ENCODE assay signal across 8 cellular contexts in the genomic region with DNA sequence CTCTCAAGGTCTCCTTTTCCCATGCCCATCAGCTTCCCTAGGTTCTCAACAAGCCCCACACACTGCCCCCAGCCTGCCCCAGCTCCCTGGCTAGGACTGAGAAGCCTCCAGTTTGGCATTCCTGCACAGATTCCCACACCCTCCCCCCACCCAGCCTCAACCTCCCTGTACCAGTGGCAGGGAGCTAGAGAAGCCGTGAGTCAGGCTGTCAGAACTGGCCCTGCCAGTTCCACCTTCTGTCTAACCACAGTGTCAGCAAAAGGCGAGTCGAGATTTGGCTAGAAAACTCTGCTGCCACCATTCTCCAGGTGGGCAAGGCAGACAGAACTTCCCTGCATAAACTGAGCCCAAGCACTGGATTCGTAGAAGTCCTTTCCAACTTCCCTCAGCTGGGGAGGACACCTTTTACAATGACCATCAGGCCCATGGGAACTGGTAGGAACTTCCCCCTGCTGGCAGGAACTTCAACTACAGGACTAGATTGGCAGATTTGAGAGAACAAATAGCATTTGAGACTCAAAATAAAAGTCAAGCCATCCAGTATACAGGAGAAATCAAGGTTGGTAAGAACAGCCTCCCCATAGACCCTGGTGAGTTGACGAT. TPM values are rescaled to one million over a fixed set of nuclear protein-coding genes. Genes with fewer than 3 reads are reported as not detected.
DNase-seq lines count a peak whose midpoint lies in the region; ATAC-seq, FAIRE-seq and TF ChIP-seq lines count a peak whose summit lies in the region.

No MANE protein-coding gene starts in this region.

- H3K4me3 ChIP-seq in astrocyte of the spinal cord (ENCODE audit: low read depth, low read length), result no peak overlapping the region

- DNase-seq in NCI-H446 (lab: John Stamatoyannopoulos, UW), result peak; percentile 8 to 50
- no peak for DNase-seq in NCI-H446 treated with DMSO at 0.1 percent for 48 hours (lab: John Stamatoyannopoulos, UW)
- DNase-seq in NAMALWA (ENCODE audit: low spot score), result peak; percentile 55
- peak; percentile 57 for DNase-seq in astrocyte of the spinal cord (ENCODE audit: low read depth, low spot score)
- peak; percentile 73 for DNase-seq in iPS-NIHi7 (ENCODE audit: extremely low spot score)
- DNase-seq in urothelium cell line (ENCODE audit: low spot score), result peak; percentile 47
- no peak for DNase-seq in occipital lobe (lab: John Stamatoyannopoulos, UW)

- peak; percentile 78 for TF ChIP-seq CTCF in astrocyte of the spinal cord (IDR thresholded peaks at IDR 0.05; ENCODE audit: low read depth, low read length)

- FAIRE-seq in urothelium cell line (lab: Jason Lieb, UNC), result no peak

- ATAC-seq in HG03045 (IDR thresholded peaks at IDR 0.05; ENCODE audit: unreplicated experiment), result no peak

- in situ Hi-C loops in astrocyte of the spinal cord (cut with HindIII; ENCODE audit: low sequenced_read_pairs), result no loop called here

RNA-seq across cellular contexts. Expression of gene TNNT2, which starts 31.0 kb away (rescaled TPM):
- not detected for total RNA-seq in occipital lobe

RNA-seq across cellular contexts. Expression of gene LAD1, which starts 52.7 kb away (rescaled TPM):
- total RNA-seq in occipital lobe, result not detected

Comparison
In these comparisons a context has a peak if more than half of its experiments do, and no peak if none do; other contexts are left out.
1. DNase-seq: peak in NCI-H446 (2 of 2), NAMALWA (single experiment), astrocyte of the spinal cord (single experiment), iPS-NIHi7 (single experiment) and urothelium cell line (single experiment); none in NCI-H446 treated with DMSO at 0.1 percent for 48 hours (single experiment) and occipital lobe (single experiment).